26 cellular contexts compared by ENCODE assay signal in genomic region chr6:84255641-84256040, GRCh38.
"Had no signal": no experiment of that assay in that cellular context is flagged by ENCODE, and none has a peak within 500 bp of the region (broad histone marks: within the 10 kb centered on the region; RNA-seq: fewer than 3 reads in every experiment).

No MANE protein-coding gene starts in this region.

- H3K27ac ChIP-seq: colonic mucosa, epithelial cell of prostate, esophagus squamous epithelium, gastrocnemius medialis, heart right ventricle, left lung, lower lobe of right lung had no signal

- H3K27me3 ChIP-seq: colonic mucosa, esophagus squamous epithelium, gastrocnemius medialis had no signal

- FAIRE-seq: endometrium, islet of Langerhans, keratinocyte had no signal

- H3K9me3 ChIP-seq: colonic mucosa, esophagus squamous epithelium, gastrocnemius medialis, heart right ventricle, left lung, lower lobe of right lung, mucosa of descending colon had no signal

- H3K4me1 ChIP-seq: colonic mucosa, esophagus squamous epithelium, gastrocnemius medialis, left lung, lower lobe of right lung had no signal

- DNase-seq: colonic mucosa; cortex of kidney; effector CD8-positive, alpha-beta T cell; effector memory CD8-positive, alpha-beta T cell; endodermal cell; erythroblast; esophagus squamous epithelium; foreskin fibroblast; foreskin melanocyte; gastrocnemius medialis; glutamatergic neuron; head of caudate nucleus; heart right ventricle; hippocampal formation; left cardiac atrium; left lung; left ventricle myocardium superior; lower lobe of right lung; mesenchymal stem cell; mucosa of descending colon; naive B cell had no signal

- H3K4me3 ChIP-seq: colonic mucosa, esophagus squamous epithelium, gastrocnemius medialis, heart right ventricle, left lung, lower lobe of right lung, mucosa of descending colon had no signal

- H3K36me3 ChIP-seq: colonic mucosa, esophagus squamous epithelium, gastrocnemius medialis, heart right ventricle, left lung, lower lobe of right lung had no signal

- ATAC-seq: effector memory CD8-positive, alpha-beta T cell; esophagus mucosa; gastrocnemius medialis; heart right ventricle; left cardiac atrium; left lung; left ventricle myocardium superior; lower lobe of right lung; mucosa of descending colon had no signal
